In genomic region chr6:138833819-138834539, GRCh38 we compare ENCODE assay signal across 15 cellular contexts. TPM values are rescaled to one million over a fixed set of nuclear protein-coding genes. Genes with fewer than 3 reads are reported as not detected.
A peak's percentile ranks its signal among the peaks of the same experiment; 100 is the strongest.
DNase-seq lines count a peak whose midpoint lies in the region; ATAC-seq and TF ChIP-seq lines count a peak whose summit lies in the region.
"Had no signal": no experiment of that assay in that cellular context is flagged by ENCODE, and none has a peak within 500 bp of the region (broad histone marks: within the 10 kb centered on the region; RNA-seq: fewer than 3 reads in every experiment).

No MANE protein-coding gene starts in this region.

- 27 to 38% methylated on average over 4 of the region's 4 CpGs for WGBS in testis, 2 donors

- no peak overlapping the region for H3K4me3 ChIP-seq in testis

- TF ChIP-seq POLR2A in testis (IDR thresholded peaks at IDR 0.05), result no peak

- H3K9me3 ChIP-seq in testis, result no peaks in the 10 kb centered on the region

- H3K36me3 ChIP-seq in testis (ENCODE audit: low read depth, missing control alignments), result no peaks in the 10 kb centered on the region

- peaks cover 9% of the 10 kb centered on the region for H3K4me1 ChIP-seq in testis
- H3K4me1 ChIP-seq: parathyroid adenoma had no signal

- peak; percentile 93 for ATAC-seq in Right ventricle myocardium superior (ENCODE audit: poor library complexity)
- no peak for ATAC-seq in esophagus mucosa
- ATAC-seq: left colon, T-cell had no signal

- no peak for TF ChIP-seq CTCF in testis (IDR thresholded peaks at IDR 0.05)

- DNase-seq in DMS53 (lab: John Stamatoyannopoulos, UW), result peak; percentile 3
- DNase-seq in DMS53 treated with DMSO at 0.1 percent for 48 hours (lab: John Stamatoyannopoulos, UW; ENCODE audit: unreplicated experiment), result no peak
- DNase-seq in NCI-H524 (lab: John Stamatoyannopoulos, UW), result peak; percentile 82 to 93
- DNase-seq in Right ventricle myocardium superior, result peak; percentile 71
- DNase-seq in testis, result peak; percentile 63
- DNase-seq in kidney glomerular epithelial cell (lab: John Stamatoyannopoulos, UW), result no peak
- no peak for DNase-seq in H4 (ENCODE audit: low spot score)
- DNase-seq: activated CD4-positive, alpha-beta T cell treated with anti-CD3 and anti-CD28 coated beads, Interleukin-2, amount 50 U/mL, for 1 hour; activated effector memory CD4-positive, alpha-beta T cell treated with Interleukin-2 at 50 U/mL for 16 hours; foreskin melanocyte; left colon; T-cell had no signal

- intact Hi-C loops in Right ventricle myocardium superior (cut with DNase I) (no loop called here), testis (cut with DNase I; ENCODE audit: low total_unique reads) (no loop called here)

- H3K27ac ChIP-seq in testis, result no peak overlapping the region
- H3K27ac ChIP-seq: 22Rv1, parathyroid adenoma had no signal

- no peaks in the 10 kb centered on the region for H3K27me3 ChIP-seq in testis

RNA-seq across cellular contexts. Expression of gene ECT2L, which starts 38.1 kb away (rescaled TPM):
- total RNA-seq in Right ventricle myocardium superior (0.70 TPM), testis (under 1 TPM; 0.16 to 0.19 TPM), esophagus mucosa (not detected)
- 1.6 TPM for polyA plus RNA-seq in testis (ENCODE audit: insufficient read depth, low read depth, low replicate concordance)
- not detected in 2 replicates for total RNA-seq in H4 (2014; rRNA removed; shearing (Covaris generic))
- total RNA-seq: left colon had no signal

Comparison
In these comparisons a context has a peak if more than half of its experiments do, and no peak if none do; other contexts are left out.
1. DNase-seq: peak in DMS53 (single experiment), NCI-H524 (2 of 2), Right ventricle myocardium superior (single experiment) and testis (single experiment); none in DMS53 treated with DMSO at 0.1 percent for 48 hours (single experiment), kidney glomerular epithelial cell (single experiment) and H4 (single experiment).